ENCODE assay signal across 12 cellular contexts in genomic region chr6:142671791-142672190, GRCh38.
A peak's percentile ranks its signal among the peaks of the same experiment; 100 is the strongest.
DNase-seq lines count a peak whose midpoint lies in the region; ATAC-seq and TF ChIP-seq lines count a peak whose summit lies in the region.
"Had no signal": no experiment of that assay in that cellular context is flagged by ENCODE, and none has a peak within 500 bp of the region (broad histone marks: within the 10 kb centered on the region; RNA-seq: fewer than 3 reads in every experiment).

No MANE protein-coding gene starts in this region.

- DNase-seq in CD4-positive, alpha-beta T cell: no peak
- DNase-seq in NCI-H1436 treated with DMSO at 0.1 percent for 48 hours (lab: John Stamatoyannopoulos, UW): no peak
- DNase-seq in erythroblast (lab: John Stamatoyannopoulos, UW): no peak
- DNase-seq: amygdala; Caco-2; effector CD4-positive, alpha-beta T cell; left colon had no signal

- H3K27ac ChIP-seq in CD4-positive, alpha-beta T cell (ENCODE audit: low read depth, low read length): no peak overlapping the region

- no peaks in the 10 kb centered on the region for H3K9me3 ChIP-seq in CD4-positive, alpha-beta T cell (ENCODE audit: control insufficient read depth, low read length)
- H3K9me3 ChIP-seq: Caco-2 had no signal

- H3K27me3 Mint-ChIP-seq in stimulated activated memory B cell treated with anti-CD40 and anti-IgM and Interleukin-4, amounts not matched to agents 10 μg/mL and 1 μg/mL and 100 μg/mL, for 72 hours: no peaks in the 10 kb centered on the region
- H3K27me3 Mint-ChIP-seq in CD4-positive, alpha-beta T cell: peaks cover 5% of the 10 kb centered on the region

- peak overlapping the region; percentile 0 for H3K4me3 Mint-ChIP-seq in stimulated activated memory B cell treated with anti-CD40 and anti-IgM and Interleukin-4, amounts not matched to agents 10 μg/mL and 1 μg/mL and 100 μg/mL, for 72 hours
- H3K4me3 Mint-ChIP-seq in CD4-positive, alpha-beta T cell: no peak overlapping the region
- H3K4me3 Mint-ChIP-seq: neural crest cell had no signal

- TF ChIP-seq POLR2A in erythroblast (IDR thresholded peaks at IDR 0.05; ENCODE audit: low read length): no peak

- no peak for TF ChIP-seq CTCF in CD4-positive, alpha-beta T cell (IDR thresholded peaks at IDR 0.05)

- H3K4me1 Mint-ChIP-seq in stimulated activated memory B cell treated with anti-CD40 and anti-IgM and Interleukin-4, amounts not matched to agents 10 μg/mL and 1 μg/mL and 100 μg/mL, for 72 hours: peaks cover 11% of the 10 kb centered on the region
- peaks cover 12% of the 10 kb centered on the region for H3K4me1 Mint-ChIP-seq in CD4-positive, alpha-beta T cell (ENCODE audit: low read depth)

- no peaks in the 10 kb centered on the region for H3K9me3 Mint-ChIP-seq in stimulated activated memory B cell treated with anti-CD40 and anti-IgM and Interleukin-4, amounts not matched to agents 10 μg/mL and 1 μg/mL and 100 μg/mL, for 72 hours
- H3K9me3 Mint-ChIP-seq in CD4-positive, alpha-beta T cell: peaks cover 6% of the 10 kb centered on the region

- no peaks in the 10 kb centered on the region for H3K36me3 Mint-ChIP-seq in stimulated activated memory B cell treated with anti-CD40 and anti-IgM and Interleukin-4, amounts not matched to agents 10 μg/mL and 1 μg/mL and 100 μg/mL, for 72 hours
- no peaks in the 10 kb centered on the region for H3K36me3 Mint-ChIP-seq in CD4-positive, alpha-beta T cell (ENCODE audit: low read depth)

- no peaks in the 10 kb centered on the region for H3K27me3 ChIP-seq in CD4-positive, alpha-beta T cell (ENCODE audit: control insufficient read depth, insufficient read depth, low read length)

- intact Hi-C loops in CD4-positive, alpha-beta T cell (cut with DNase I, micrococcal nuclease): no loop called here

- peak; percentile 96 for ATAC-seq in GM18909 (IDR thresholded peaks at IDR 0.05; ENCODE audit: poor library complexity, unreplicated experiment)
- ATAC-seq in GM21786 (IDR thresholded peaks at IDR 0.05; ENCODE audit: unreplicated experiment): peak; percentile 93
- peak; percentile 92 for ATAC-seq in HG03442 (IDR thresholded peaks at IDR 0.05; ENCODE audit: unreplicated experiment)
- peak; percentile 79 for ATAC-seq in stimulated activated memory B cell treated with anti-CD40 and anti-IgM and Interleukin-4, amounts not matched to agents 10 μg/mL and 1 μg/mL and 100 μg/mL, for 72 hours
- ATAC-seq in CD4-positive, alpha-beta T cell (ENCODE audit: poor library complexity): no peak
- ATAC-seq: left colon had no signal

- POLR2A ChIA-PET in CD4-positive, alpha-beta T cell (lab: Charles Lee): no interaction called here

- no peak overlapping the region for H3K27ac Mint-ChIP-seq in stimulated activated memory B cell treated with anti-CD40 and anti-IgM and Interleukin-4, amounts not matched to agents 10 μg/mL and 1 μg/mL and 100 μg/mL, for 72 hours
- no peak overlapping the region for H3K27ac Mint-ChIP-seq in CD4-positive, alpha-beta T cell

- CTCF ChIA-PET in CD4-positive, alpha-beta T cell (lab: Charles Lee): no interaction called here
